Comparison of ENCODE assay signal across 12 cellular contexts in genomic region chr16:1779741-1780676, GRCh38. TPM values are rescaled to one million over a fixed set of nuclear protein-coding genes. Genes with fewer than 3 reads are reported as not detected.
DNase-seq lines count a peak whose midpoint lies in the region; ATAC-seq and TF ChIP-seq lines count a peak whose summit lies in the region.
"Had no signal": no experiment of that assay in that cellular context is flagged by ENCODE, and none has a peak within 500 bp of the region (broad histone marks: within the 10 kb centered on the region; RNA-seq: fewer than 3 reads in every experiment).

No MANE protein-coding gene starts in this region.

- peaks cover 35 to 55% (median 38%) of the 10 kb centered on the region in 3 donors for H3K36me3 ChIP-seq in skeletal muscle tissue (ENCODE audit: control insufficient read depth in 3 of 3, insufficient read depth in 3 of 3, low read length in 3 of 3)
- peaks cover 11% of the 10 kb centered on the region for H3K36me3 ChIP-seq in CD8-positive, alpha-beta T cell (ENCODE audit: insufficient read depth, low read length)
- H3K36me3 ChIP-seq: colonic mucosa had no signal

- no peaks in the 10 kb centered on the region for H3K9me3 ChIP-seq in T-helper 17 cell (ENCODE audit: control insufficient read depth, low read length, poor library complexity, severe bottlenecking)
- no peaks in the 10 kb centered on the region for H3K9me3 ChIP-seq in skeletal muscle tissue (ENCODE audit: control insufficient read depth in 3 of 3, low read length in 3 of 3)
- no peaks in the 10 kb centered on the region for H3K9me3 ChIP-seq in CD8-positive, alpha-beta T cell (ENCODE audit: low read length)
- H3K9me3 ChIP-seq: colonic mucosa, testis had no signal

- H3K27ac Mint-ChIP-seq in activated naive CD4-positive, alpha-beta T cell treated with anti-CD3 and anti-CD28 coated beads, Interleukin-2, amount 10 ng/mL, durations not matched to agents 7 days and 5 days, result no peak overlapping the region
- H3K27ac Mint-ChIP-seq in T-helper 17 cell, result no peak overlapping the region
- H3K27ac Mint-ChIP-seq in CD8-positive, alpha-beta T cell, result no peak overlapping the region

- peak overlapping the region; percentile 14 to 92 (median 33) for H3K9ac ChIP-seq in skeletal muscle tissue (ENCODE audit: low read depth in 1 of 3, low read length in 3 of 3)

- POLR2A ChIA-PET in CD8-positive, alpha-beta T cell (lab: Charles Lee), result interaction anchor here (0.7 to 5.6 kb wide), 2 partner anchors 9 to 185 kb away, joined by 3 to 94 read pairs; partner anchors contain the start of genes EME2, MRPS34, NME3 and RPS2

- peak overlapping the region; percentile 25 for H3K27ac ChIP-seq in skeletal muscle tissue (ENCODE audit: low read depth, low read length)
- H3K27ac ChIP-seq in CD8-positive, alpha-beta T cell (ENCODE audit: low read depth, low read length), result no peak overlapping the region
- H3K27ac ChIP-seq: colonic mucosa, testis had no signal

- ATAC-seq in T-helper 17 cell (no peak), esophagus mucosa (peak; percentile 14)
- no peak for ATAC-seq in CD8-positive, alpha-beta T cell

- no peaks in the 10 kb centered on the region for H3K27me3 ChIP-seq in skeletal muscle tissue (ENCODE audit: control insufficient read depth in 3 of 3, insufficient read depth in 3 of 3, low read length in 3 of 3)
- H3K27me3 ChIP-seq in CD8-positive, alpha-beta T cell (ENCODE audit: insufficient read depth, low read length), result no peaks in the 10 kb centered on the region
- H3K27me3 ChIP-seq: colonic mucosa, testis had no signal

- no peak for DNase-seq in activated naive CD4-positive, alpha-beta T cell treated with anti-CD3 and anti-CD28 coated beads, Interleukin-2, amount 10 ng/mL, durations not matched to agents 7 days and 5 days
- no peak for DNase-seq in activated naive CD4-positive, alpha-beta T cell treated with Interleukin-2 at 50 U/mL for 16 hours
- DNase-seq in T-helper 17 cell (no peak), NCI-H1105 (lab: John Stamatoyannopoulos, UW) (no peak)
- DNase-seq in CD8-positive, alpha-beta T cell, result no peak
- no peak for DNase-seq in stimulated activated naive CD4-positive, alpha-beta T cell (lab: John Stamatoyannopoulos, UW)
- DNase-seq: activated effector memory CD4-positive, alpha-beta T cell treated with anti-CD3 and anti-CD28 coated beads, Interleukin-2, amount 50 U/mL, for 16 hours; colonic mucosa; foreskin melanocyte; testis had no signal

- peaks cover 26 to 53% (median 37%) of the 10 kb centered on the region in 3 donors for H3K4me1 ChIP-seq in skeletal muscle tissue (ENCODE audit: control insufficient read depth in 3 of 3, insufficient read depth in 3 of 3, low read length in 3 of 3)
- H3K4me1 ChIP-seq in CD8-positive, alpha-beta T cell (ENCODE audit: insufficient read depth, low read length), result peaks cover 29% of the 10 kb centered on the region

- H3K27me3 Mint-ChIP-seq in activated naive CD4-positive, alpha-beta T cell treated with anti-CD3 and anti-CD28 coated beads, Interleukin-2, amount 10 ng/mL, durations not matched to agents 7 days and 5 days, result no peaks in the 10 kb centered on the region
- no peaks in the 10 kb centered on the region for H3K27me3 Mint-ChIP-seq in T-helper 17 cell
- H3K27me3 Mint-ChIP-seq in CD8-positive, alpha-beta T cell (ENCODE audit: low read depth), result no peaks in the 10 kb centered on the region

- H3K9me3 Mint-ChIP-seq in activated naive CD4-positive, alpha-beta T cell treated with anti-CD3 and anti-CD28 coated beads, Interleukin-2, amount 10 ng/mL, durations not matched to agents 7 days and 5 days, result no peaks in the 10 kb centered on the region
- no peaks in the 10 kb centered on the region for H3K9me3 Mint-ChIP-seq in CD8-positive, alpha-beta T cell

- H3K4me3 ChIP-seq in skeletal muscle tissue (ENCODE audit: low read length in 3 of 3), result no peak overlapping the region
- no peak overlapping the region for H3K4me3 ChIP-seq in CD8-positive, alpha-beta T cell (ENCODE audit: low read depth, low read length)
- H3K4me3 ChIP-seq: testis had no signal

- peaks cover 31% of the 10 kb centered on the region for H3K4me1 Mint-ChIP-seq in activated naive CD4-positive, alpha-beta T cell treated with anti-CD3 and anti-CD28 coated beads, Interleukin-2, amount 10 ng/mL, durations not matched to agents 7 days and 5 days
- peaks cover 13% of the 10 kb centered on the region for H3K4me1 Mint-ChIP-seq in T-helper 17 cell
- H3K4me1 Mint-ChIP-seq in CD8-positive, alpha-beta T cell (ENCODE audit: low read depth), result peaks cover 25% of the 10 kb centered on the region

- peak overlapping the region; percentile 43 for H3K4me3 Mint-ChIP-seq in activated naive CD4-positive, alpha-beta T cell treated with anti-CD3 and anti-CD28 coated beads, Interleukin-2, amount 10 ng/mL, durations not matched to agents 7 days and 5 days
- H3K4me3 Mint-ChIP-seq in T-helper 17 cell, result peak overlapping the region; percentile 92
- no peak overlapping the region for H3K4me3 Mint-ChIP-seq in CD8-positive, alpha-beta T cell

- no peaks in the 10 kb centered on the region for H3K36me3 Mint-ChIP-seq in activated naive CD4-positive, alpha-beta T cell treated with anti-CD3 and anti-CD28 coated beads, Interleukin-2, amount 10 ng/mL, durations not matched to agents 7 days and 5 days
- peaks cover 3% of the 10 kb centered on the region for H3K36me3 Mint-ChIP-seq in T-helper 17 cell (ENCODE audit: low read depth)
- H3K36me3 Mint-ChIP-seq in CD8-positive, alpha-beta T cell, result peaks cover 30% of the 10 kb centered on the region

- CTCF ChIA-PET in activated naive CD4-positive, alpha-beta T cell treated with anti-CD3 and anti-CD28 coated beads, Interleukin-2, amount 10 ng/mL, durations not matched to agents 7 days and 5 days (lab: Charles Lee), result interaction anchor here (0.5 kb wide), 1 partner anchor 1265 kb away, joined by 3 read pairs; no protein-coding TSS in a partner anchor
- CTCF ChIA-PET in CD8-positive, alpha-beta T cell (lab: Charles Lee), result interaction anchor here (0.6 kb wide), 1 partner anchor 61 kb away, joined by 3 read pairs; no protein-coding TSS in a partner anchor

- intact Hi-C loops in CD8-positive, alpha-beta T cell (cut with DNase I, micrococcal nuclease), result loop anchor here (5.0 to 10.0 kb wide), 5 partner anchors 145 to 902 kb away; partner anchors contain the start of genes ATP6V0C (in 1 of the 2), KCTD5 (in 1 of the 2), MSRB1 (in 1 of the 2) and RNPS1 (in 1 of the 2)

- TF ChIP-seq CTCF in CD8-positive, alpha-beta T cell (IDR thresholded peaks at IDR 0.05), result no peak

RNA-seq across cellular contexts. Expression of gene SPSB3, which starts 2.4 kb away (rescaled TPM):
- total RNA-seq in T-helper 17 cell (100 to 1,000 TPM in 1 of 2 donors, 10 to 100 TPM in 1; 92.2 to 101 TPM), esophagus mucosa (23.5 TPM), skeletal muscle tissue (27.7 TPM)
- 10 to 100 TPM; 70.3 to 72.3 TPM for total RNA-seq in CD8-positive, alpha-beta T cell

RNA-seq across cellular contexts. Expression of gene NUBP2, which starts 2.8 kb away (rescaled TPM):
- total RNA-seq in T-helper 17 cell, result 10 to 100 TPM; 41.7 to 44.9 TPM
- total RNA-seq in esophagus mucosa, result 45.6 TPM
- 40.7 TPM for total RNA-seq in skeletal muscle tissue
- total RNA-seq in CD8-positive, alpha-beta T cell, result 10 to 100 TPM; 33.1 to 39.2 TPM

RNA-seq across cellular contexts. Expression of gene MRPS34, which starts 7.1 kb away (rescaled TPM):
- 10 to 100 TPM; 45.1 to 57.5 TPM for total RNA-seq in T-helper 17 cell
- total RNA-seq in esophagus mucosa, result 98.6 TPM
- total RNA-seq in skeletal muscle tissue, result 17.7 TPM
- total RNA-seq in CD8-positive, alpha-beta T cell, result 10 to 100 TPM; 18.9 to 21.4 TPM

RNA-seq across cellular contexts. Expression of gene EME2, which starts 7.4 kb away (rescaled TPM):
- 10 to 100 TPM; 30.6 to 30.8 TPM for total RNA-seq in T-helper 17 cell
- total RNA-seq in esophagus mucosa, result 13.0 TPM
- 5.2 TPM for total RNA-seq in skeletal muscle tissue
- 10 to 100 TPM; 27.5 to 31.7 TPM for total RNA-seq in CD8-positive, alpha-beta T cell

RNA-seq across cellular contexts. Expression of gene NME3, which starts 8.7 kb away (rescaled TPM):
- 10 to 100 TPM; 54.0 to 61.9 TPM for total RNA-seq in T-helper 17 cell
- 29.6 TPM for total RNA-seq in esophagus mucosa
- total RNA-seq in skeletal muscle tissue, result 20.4 TPM
- total RNA-seq in CD8-positive, alpha-beta T cell, result 10 to 100 TPM; 40.3 to 43.2 TPM
